Comparison of ENCODE assay signal across 28 cellular contexts in the genomic region with DNA sequence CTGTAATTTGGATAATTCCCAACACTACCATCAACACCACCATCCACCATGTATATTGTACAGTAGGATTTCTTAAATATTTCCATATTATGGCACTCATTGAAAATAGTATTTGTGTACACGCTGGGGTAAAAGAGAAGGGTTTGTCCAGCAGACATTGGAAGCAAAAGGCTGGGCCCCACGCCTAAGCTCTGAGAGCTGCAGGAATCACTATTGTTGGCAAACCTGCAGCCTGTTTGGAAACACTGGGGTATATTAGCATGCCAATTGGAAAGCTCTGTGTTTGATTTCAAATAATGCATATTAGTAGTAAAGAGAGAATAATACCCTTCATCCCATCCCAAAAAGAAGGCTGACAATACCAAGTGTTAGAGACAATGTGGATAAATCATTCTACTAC.
"Had no signal": no experiment of that assay in that cellular context is flagged by ENCODE, and none has a peak within 500 bp of the region (broad histone marks: within the 10 kb centered on the region; RNA-seq: fewer than 3 reads in every experiment).

No MANE protein-coding gene starts in this region.

- H3K4me1 Mint-ChIP-seq: activated CD4-positive, alpha-beta T cell treated with anti-CD3 and anti-CD28 coated beads, Interleukin-2, amount 10 ng/mL, durations not matched to agents 24 days and 14 days; activated naive CD4-positive, alpha-beta T cell treated with anti-CD3 and anti-CD28 coated beads, Interleukin-2, amount 50 U/mL, for 24 hours; activated naive CD8-positive, alpha-beta T cell treated with anti-CD3 and anti-CD28 coated beads, Interleukin-2, amount 10 ng/mL, durations not matched to agents 7 days and 5 days had no signal

- H3K27me3 ChIP-seq: adrenal gland, body of pancreas, breast epithelium, Peyer's patch, SJSA1 had no signal

- H3K27ac ChIP-seq: adrenal gland, body of pancreas, breast epithelium, Peyer's patch, SJSA1, WERI-Rb-1 had no signal

- ATAC-seq: activated CD8-positive, alpha-beta T cell treated with anti-CD3 and anti-CD28 coated beads for 36 hours; body of pancreas had no signal

- H3K27me3 Mint-ChIP-seq: activated CD8-positive, alpha-beta T cell treated with anti-CD3 and anti-CD28 coated beads for 36 hours; activated naive CD4-positive, alpha-beta T cell treated with anti-CD3 and anti-CD28 coated beads, Interleukin-2, amount 50 U/mL, for 24 hours; activated T-cell treated with anti-CD3 and anti-CD28 coated beads, Interleukin-2, amount 50 U/mL, for 24 hours had no signal

- H3K36me3 ChIP-seq: adrenal gland, breast epithelium, Peyer's patch, SJSA1, WERI-Rb-1 had no signal

- H3K9me3 Mint-ChIP-seq: activated CD4-positive, alpha-beta T cell treated with anti-CD3 and anti-CD28 coated beads, Interleukin-2, amount 10 ng/mL, durations not matched to agents 24 days and 14 days; activated CD8-positive, alpha-beta T cell treated with anti-CD3 and anti-CD28 coated beads for 36 hours; activated naive CD4-positive, alpha-beta T cell treated with anti-CD3 and anti-CD28 coated beads, Interleukin-2, amount 50 U/mL, for 24 hours; activated naive CD8-positive, alpha-beta T cell treated with anti-CD3 and anti-CD28 coated beads, Interleukin-2, amount 10 ng/mL, durations not matched to agents 7 days and 5 days; activated T-cell treated with anti-CD3 and anti-CD28 coated beads, Interleukin-2, amount 50 U/mL, for 24 hours; activated T-helper 2 cell treated with anti-CD3 and anti-CD28 coated beads, Interferon-gamma antibody, Interleukin-2, Interleukin-4, amounts not matched to agents 10 μg/mL and 5 μg/mL and 100 μg/mL, durations not matched to agents 14 hours and 24 hours and 36 hours had no signal

- DNase-seq: activated CD4-positive, alpha-beta T cell treated with anti-CD3 and anti-CD28 coated beads, Interleukin-2, amount 10 ng/mL, durations not matched to agents 24 days and 14 days; activated CD4-positive, alpha-beta T cell treated with anti-CD3 and anti-CD28 coated beads, Interleukin-2, amount 50 U/mL, for 4 hours; activated CD8-positive, alpha-beta T cell treated with anti-CD3 and anti-CD28 coated beads for 36 hours; activated gamma-delta T cell; activated naive CD4-positive, alpha-beta T cell treated with Interleukin-2 at 50 U/mL for 16 hours; activated naive CD8-positive, alpha-beta T cell treated with anti-CD3 and anti-CD28 coated beads, Interleukin-2, amount 10 ng/mL, durations not matched to agents 7 days and 5 days; activated T-cell treated with anti-CD3 and anti-CD28 coated beads, Interleukin-2, amount 50 U/mL, for 24 hours; adrenal gland; body of pancreas; NCI-H1048; NCI-H1436 treated with DMSO at 0.1 percent for 48 hours; NCI-H2029; NCI-H2171; NCI-H510A; NCI-H526; NCI-H748 treated with DMSO at 0.1 percent for 48 hours; NK-92 treated with Interleukin-12 subunit alpha and Interleukin-12 subunit beta, amount 100 ng/mL, for 24 hours; Peyer's patch; RPMI8226; SHP77 treated with DMSO at 0.1 percent for 48 hours; T-helper 1 cell; T-helper 2 cell; T-helper 9 cell; WERI-Rb-1 had no signal

- H3K27ac Mint-ChIP-seq: activated CD4-positive, alpha-beta T cell treated with anti-CD3 and anti-CD28 coated beads, Interleukin-2, amount 10 ng/mL, durations not matched to agents 24 days and 14 days; activated CD8-positive, alpha-beta T cell treated with anti-CD3 and anti-CD28 coated beads for 36 hours; activated naive CD4-positive, alpha-beta T cell treated with anti-CD3 and anti-CD28 coated beads, Interleukin-2, amount 50 U/mL, for 24 hours; activated naive CD8-positive, alpha-beta T cell treated with anti-CD3 and anti-CD28 coated beads, Interleukin-2, amount 10 ng/mL, durations not matched to agents 7 days and 5 days; activated T-cell treated with anti-CD3 and anti-CD28 coated beads, Interleukin-2, amount 50 U/mL, for 24 hours; activated T-helper 2 cell treated with anti-CD3 and anti-CD28 coated beads, Interferon-gamma antibody, Interleukin-2, Interleukin-4, amounts not matched to agents 10 μg/mL and 5 μg/mL and 100 μg/mL, durations not matched to agents 14 hours and 24 hours and 36 hours had no signal

- H3K36me3 Mint-ChIP-seq: activated naive CD4-positive, alpha-beta T cell treated with anti-CD3 and anti-CD28 coated beads, Interleukin-2, amount 50 U/mL, for 24 hours; activated naive CD8-positive, alpha-beta T cell treated with anti-CD3 and anti-CD28 coated beads, Interleukin-2, amount 10 ng/mL, durations not matched to agents 7 days and 5 days had no signal

- H3K4me3 Mint-ChIP-seq: activated CD4-positive, alpha-beta T cell treated with anti-CD3 and anti-CD28 coated beads, Interleukin-2, amount 10 ng/mL, durations not matched to agents 24 days and 14 days; activated CD8-positive, alpha-beta T cell treated with anti-CD3 and anti-CD28 coated beads for 36 hours; activated naive CD4-positive, alpha-beta T cell treated with anti-CD3 and anti-CD28 coated beads, Interleukin-2, amount 50 U/mL, for 24 hours; activated naive CD8-positive, alpha-beta T cell treated with anti-CD3 and anti-CD28 coated beads, Interleukin-2, amount 10 ng/mL, durations not matched to agents 7 days and 5 days; activated T-cell treated with anti-CD3 and anti-CD28 coated beads, Interleukin-2, amount 50 U/mL, for 24 hours had no signal

- H3K4me3 ChIP-seq: adrenal gland, body of pancreas, breast epithelium, Peyer's patch, SJSA1 had no signal

- H3K4me1 ChIP-seq: adrenal gland, body of pancreas, breast epithelium, Peyer's patch had no signal

- H3K9me3 ChIP-seq: adrenal gland, body of pancreas, breast epithelium, Peyer's patch, SJSA1 had no signal
